In genomic region chr6:90000864-90001731, GRCh38 we compare ENCODE assay signal across 13 cellular contexts.
DNase-seq lines count a peak whose midpoint lies in the region; ATAC-seq and FAIRE-seq lines count a peak whose summit lies in the region.
"Had no signal": no experiment of that assay in that cellular context is flagged by ENCODE, and none has a peak within 500 bp of the region (broad histone marks: within the 10 kb centered on the region; RNA-seq: fewer than 3 reads in every experiment).

No MANE protein-coding gene starts in this region.

- no peaks in the 10 kb centered on the region for H3K27me3 Mint-ChIP-seq in activated T-cell treated with anti-CD3 and anti-CD28 coated beads, Interleukin-2, amount 50 U/mL, for 4 hours (ENCODE audit: low read depth)

- peaks cover 23% of the 10 kb centered on the region for H3K4me1 Mint-ChIP-seq in activated T-cell treated with anti-CD3 and anti-CD28 coated beads, Interleukin-2, amount 50 U/mL, for 4 hours (ENCODE audit: low read depth)

- H3K9me3 Mint-ChIP-seq in activated T-cell treated with anti-CD3 and anti-CD28 coated beads, Interleukin-2, amount 50 U/mL, for 4 hours: no peaks in the 10 kb centered on the region
- H3K9me3 Mint-ChIP-seq: activated T-helper 1 cell treated with anti-CD3 and anti-CD28 coated beads, Interleukin-12 subunit alpha, Interleukin-12 subunit beta, Interleukin-2, Interleukin-4 antibody, amounts not matched to agents 30 ng/mL and 10 ng/mL and 1 ng/mL, durations not matched to agents 14 hours and 24 hours and 36 hours had no signal

- DNase-seq in NCI-H2196 (lab: John Stamatoyannopoulos, UW; ENCODE audit: unreplicated experiment) (peak; percentile 12), NCI-H2196 treated with DMSO at 0.1 percent for 48 hours (lab: John Stamatoyannopoulos, UW; ENCODE audit: unreplicated experiment) (no peak), NAMALWA (ENCODE audit: low spot score) (peak; percentile 39), small intestine (peak; percentile 27), ACHN (no peak), NOMO-1 (lab: John Stamatoyannopoulos, UW; ENCODE audit: unreplicated experiment in 2 of 2) (no peak)
- peak; percentile 21 for DNase-seq in activated T-cell treated with anti-CD3 and anti-CD28 coated beads, Interleukin-2, amount 50 U/mL, for 4 hours
- DNase-seq: NCI-H2227 treated with DMSO at 0.1 percent for 48 hours, testis had no signal

- H3K27me3 ChIP-seq in small intestine (ENCODE audit: control insufficient read depth in 2 of 2, insufficient read depth in 2 of 2, low read length in 2 of 2): no peaks in the 10 kb centered on the region
- H3K27me3 ChIP-seq: testis had no signal

- in situ Hi-C loops in ACHN (cut with HindIII; ENCODE audit: low pct_ligation_motif_present, low pct_unique_long_range_greater_than_20kb, low sequenced_read_pairs): no loop called here

- 83 to 89% (median 84%) methylated on average over 5 of the region's 5 CpGs for WGBS in small intestine, 3 donors

- no peaks in the 10 kb centered on the region for H3K4me1 ChIP-seq in small intestine (ENCODE audit: control insufficient read depth in 2 of 2, insufficient read depth in 1 of 2, low read depth in 1 of 2, low read length in 1 of 2)
- H3K4me1 ChIP-seq: testis had no signal

- H3K27ac ChIP-seq in small intestine (ENCODE audit: low read depth in 1 of 2, low read length in 1 of 2): no peak overlapping the region
- H3K27ac ChIP-seq: testis had no signal

- H3K4me3 Mint-ChIP-seq in activated T-cell treated with anti-CD3 and anti-CD28 coated beads, Interleukin-2, amount 50 U/mL, for 4 hours: no peak overlapping the region
- H3K4me3 Mint-ChIP-seq: activated T-helper 1 cell treated with anti-CD3 and anti-CD28 coated beads, Interleukin-12 subunit alpha, Interleukin-12 subunit beta, Interleukin-2, Interleukin-4 antibody, amounts not matched to agents 30 ng/mL and 10 ng/mL and 1 ng/mL, durations not matched to agents 14 hours and 24 hours and 36 hours had no signal

- H3K36me3 Mint-ChIP-seq in activated T-cell treated with anti-CD3 and anti-CD28 coated beads, Interleukin-2, amount 50 U/mL, for 4 hours (ENCODE audit: insufficient read depth): peaks cover 39% of the 10 kb centered on the region

- H3K9me3 ChIP-seq in small intestine (ENCODE audit: control insufficient read depth, low read depth): no peaks in the 10 kb centered on the region
- H3K9me3 ChIP-seq: testis had no signal

- H3K4me3 ChIP-seq in small intestine (ENCODE audit: low read depth in 1 of 2, low read length in 2 of 2): no peak overlapping the region
- H3K4me3 ChIP-seq: testis had no signal

- ATAC-seq in activated T-cell treated with anti-CD3 and anti-CD28 coated beads, Interleukin-2, amount 50 U/mL, for 4 hours: peak; percentile 78 to 88
- ATAC-seq in GM21423 (IDR thresholded peaks at IDR 0.05; ENCODE audit: unreplicated experiment): no peak

- FAIRE-seq in small intestine (lab: Jason Lieb, UNC): no peak
- FAIRE-seq: GM19239, HTR-8/SVneo had no signal

- H3K36me3 ChIP-seq in small intestine (ENCODE audit: control insufficient read depth in 2 of 2, insufficient read depth in 2 of 2, low read length in 2 of 2): no peaks in the 10 kb centered on the region

Comparison
In these comparisons a context has a peak if more than half of its experiments do, and no peak if none do; other contexts are left out.
1. DNase-seq: peak in NCI-H2196 (single experiment), NAMALWA (single experiment), activated T-cell treated with anti-CD3 and anti-CD28 coated beads, Interleukin-2, amount 50 U/mL, for 4 hours (single experiment) and small intestine (single experiment); none in NCI-H2196 treated with DMSO at 0.1 percent for 48 hours (single experiment), ACHN (single experiment) and NOMO-1 (0 of 2).